19 cellular contexts compared by ENCODE assay signal in genomic region chr5:96487859-96488258, GRCh38. TPM values are rescaled to one million over a fixed set of nuclear protein-coding genes. Genes with fewer than 3 reads are reported as not detected.
"Had no signal": no experiment of that assay in that cellular context is flagged by ENCODE, and none has a peak within 500 bp of the region (broad histone marks: within the 10 kb centered on the region; RNA-seq: fewer than 3 reads in every experiment).

No MANE protein-coding gene starts in this region.

- H3K27ac Mint-ChIP-seq: activated CD4-positive, alpha-beta T cell treated with anti-CD3 and anti-CD28 coated beads, Interleukin-2, amount 10 ng/mL, durations not matched to agents 24 days and 14 days; activated naive CD8-positive, alpha-beta T cell treated with anti-CD3 and anti-CD28 coated beads for 36 hours; T-helper 1 cell treated with Interleukin-12 subunit alpha and Interleukin-12 subunit beta and Interleukin-4 antibody, amounts not matched to agents 30 μg/mL and 1 μg/mL, for 36 hours had no signal

- H3K4me1 ChIP-seq: SJSA1 had no signal

- H3K36me3 ChIP-seq: adrenal gland, SJSA1 had no signal

- H3K9me3 Mint-ChIP-seq: activated naive CD8-positive, alpha-beta T cell treated with anti-CD3 and anti-CD28 coated beads for 36 hours; activated T-cell treated with anti-CD3 and anti-CD28 coated beads, Interleukin-2, amount 50 U/mL, for 4 hours; T-helper 1 cell treated with Interleukin-12 subunit alpha and Interleukin-12 subunit beta and Interleukin-4 antibody, amounts not matched to agents 30 μg/mL and 1 μg/mL, for 36 hours had no signal

- H3K4me3 ChIP-seq: adrenal gland, SJSA1 had no signal

- H3K4me3 Mint-ChIP-seq: activated CD4-positive, alpha-beta T cell treated with anti-CD3 and anti-CD28 coated beads, Interleukin-2, amount 10 ng/mL, durations not matched to agents 24 days and 14 days; activated naive CD8-positive, alpha-beta T cell treated with anti-CD3 and anti-CD28 coated beads for 36 hours; activated T-cell treated with anti-CD3 and anti-CD28 coated beads, Interleukin-2, amount 50 U/mL, for 4 hours; T-helper 1 cell treated with Interleukin-12 subunit alpha and Interleukin-12 subunit beta and Interleukin-4 antibody, amounts not matched to agents 30 μg/mL and 1 μg/mL, for 36 hours had no signal

- H3K27ac ChIP-seq: adrenal gland, SJSA1 had no signal

- H3K27me3 ChIP-seq: adrenal gland had no signal

- DNase-seq: activated CD4-positive, alpha-beta T cell treated with anti-CD3 and anti-CD28 coated beads, Interleukin-2, amount 10 ng/mL, durations not matched to agents 24 days and 14 days; activated CD4-positive, alpha-beta T cell treated with anti-CD3 and anti-CD28 coated beads, Interleukin-2, amount 50 U/mL, for 48 hours; activated CD8-positive, alpha-beta memory T cell treated with anti-CD3 and anti-CD28 coated beads for 24 hours; activated effector memory CD4-positive, alpha-beta T cell treated with anti-CD3 and anti-CD28 coated beads, Interleukin-2, amount 50 U/mL, for 16 hours; activated naive CD4-positive, alpha-beta T cell treated with Interleukin-2 at 50 U/mL for 16 hours; activated naive CD8-positive, alpha-beta T cell treated with anti-CD3 and anti-CD28 coated beads for 36 hours; activated T-cell treated with anti-CD3 and anti-CD28 coated beads, Interleukin-2, amount 50 U/mL, for 4 hours; adrenal gland; anterior cingulate cortex; caudate nucleus; Kasumi-1; NCI-H1048; NCI-H146; NCI-H187 treated with DMSO at 0.1 percent for 48 hours; NCI-H2081 treated with DMSO at 0.1 percent for 48 hours; NCI-H524; SHP77 had no signal

- H3K9me3 ChIP-seq: adrenal gland, SJSA1 had no signal

- H3K36me3 Mint-ChIP-seq: activated naive CD8-positive, alpha-beta T cell treated with anti-CD3 and anti-CD28 coated beads for 36 hours had no signal

- H3K4me1 Mint-ChIP-seq: activated CD4-positive, alpha-beta T cell treated with anti-CD3 and anti-CD28 coated beads, Interleukin-2, amount 10 ng/mL, durations not matched to agents 24 days and 14 days; activated naive CD8-positive, alpha-beta T cell treated with anti-CD3 and anti-CD28 coated beads for 36 hours had no signal

RNA-seq across cellular contexts. Expression of gene PCSK1, which starts 54.8 kb away (rescaled TPM):
- total RNA-seq: activated CD4-positive, alpha-beta T cell treated with anti-CD3 and anti-CD28 coated beads, Interleukin-2, amount 10 ng/mL, durations not matched to agents 24 days and 14 days; activated naive CD8-positive, alpha-beta T cell treated with anti-CD3 and anti-CD28 coated beads for 36 hours; activated T-cell treated with anti-CD3 and anti-CD28 coated beads, Interleukin-2, amount 50 U/mL, for 4 hours; SJSA1 had no signal
